8 cellular contexts compared by ENCODE assay signal in genomic region chr18:33201509-33201926, GRCh38.
DNase-seq lines count a peak whose midpoint lies in the region; ATAC-seq and TF ChIP-seq lines count a peak whose summit lies in the region.

No MANE protein-coding gene starts in this region.

- no peak overlapping the region for H3K9ac ChIP-seq in PC-3 (ENCODE audit: low read length)

- POLR2A ChIA-PET in PC-3 (lab: Charles Lee; ENCODE audit: unreplicated experiment) = no interaction called here

- intact Hi-C loops in PC-3 (cut with micrococcal nuclease) = no loop called here
- intact Hi-C loops in esophagus muscularis mucosa (cut with DNase I) = no loop called here

- no peak overlapping the region for H3K27ac ChIP-seq in PC-3 (ENCODE audit: low read length)
- H3K27ac ChIP-seq in esophagus muscularis mucosa (replicated peaks in 1 of 4) = no peak overlapping the region

- H3K4me1 ChIP-seq in PC-3 (ENCODE audit: insufficient read depth, low read length) (no peaks in the 10 kb centered on the region), esophagus muscularis mucosa (no peaks in the 10 kb centered on the region)

- CTCF ChIA-PET in PC-3 (lab: Charles Lee) = interaction anchor here (0.6 kb wide), 2 partner anchors 12 to 100 kb away, joined by 3 read pairs; no protein-coding TSS in a partner anchor

- no peaks in the 10 kb centered on the region for H4K20me1 ChIP-seq in PC-3 (ENCODE audit: low read length)

- DNase-seq in PC-3 (peak; percentile 10), fibroblast of villous mesenchyme (ENCODE audit: low read depth) (peak; percentile 44), putamen (ENCODE audit: low spot score) (peak; percentile 69), NCI-H187 (lab: John Stamatoyannopoulos, UW) (no peak), esophagus muscularis mucosa (ENCODE audit: extremely low spot score) (no peak)

- BruUV-seq in PC-3 (replicated peaks; lab: Mats Ljungman, UMichigan) = no TSS peak

- ATAC-seq in GM18868 (IDR thresholded peaks at IDR 0.05; ENCODE audit: unreplicated experiment) (peak; percentile 45), PC-3 (no peak), GM18909 (IDR thresholded peaks at IDR 0.05; ENCODE audit: poor library complexity, unreplicated experiment) (no peak), HG02938 (IDR thresholded peaks at IDR 0.05; ENCODE audit: unreplicated experiment) (no peak)

- no peak overlapping the region for H3K4me2 ChIP-seq in PC-3 (ENCODE audit: low read length)

- no peaks in the 10 kb centered on the region for H3F3A ChIP-seq in PC-3 (ENCODE audit: low read length, unreplicated experiment)

- no peaks in the 10 kb centered on the region for H3K9me2 ChIP-seq in PC-3 (replicated peaks; ENCODE audit: low read length)

- no peak for TF ChIP-seq POLR2A in esophagus muscularis mucosa (IDR thresholded peaks at IDR 0.05; ENCODE audit: low read depth)

- no peak for TF ChIP-seq EP300 in esophagus muscularis mucosa (IDR thresholded peaks at IDR 0.05)

- no peaks in the 10 kb centered on the region for H3K36me3 ChIP-seq in PC-3 (ENCODE audit: low read depth, low read length)
- no peaks in the 10 kb centered on the region for H3K36me3 ChIP-seq in esophagus muscularis mucosa

- no peaks in the 10 kb centered on the region for H3K79me2 ChIP-seq in PC-3 (ENCODE audit: low read length)

- H3K4me3 ChIP-seq in PC-3 (ENCODE audit: low read length) (no peak overlapping the region), fibroblast of villous mesenchyme (ENCODE audit: low read depth, low read length) (no peak overlapping the region), esophagus muscularis mucosa (no peak overlapping the region)

- 13% methylated on average over 8 of the region's 8 CpGs for WGBS in esophagus muscularis mucosa

- H3K27me3 ChIP-seq in PC-3 (ENCODE audit: low read length) = no peaks in the 10 kb centered on the region
- no peaks in the 10 kb centered on the region for H3K27me3 ChIP-seq in esophagus muscularis mucosa

- H2AFZ ChIP-seq in PC-3 (ENCODE audit: low read length) = no peak overlapping the region

- TF ChIP-seq CTCF in PC-3 (conservative IDR thresholded peaks at IDR 0.05; ENCODE audit: low read depth, low read length) (peak; percentile 50), fibroblast of villous mesenchyme (IDR thresholded peaks at IDR 0.05; ENCODE audit: insufficient read depth, low read depth, low read length) (peak; percentile 51), esophagus muscularis mucosa (IDR thresholded peaks at IDR 0.05) (peak in 1 of 3 experiments; percentile 19)

- no peaks in the 10 kb centered on the region for H3K9me3 ChIP-seq in PC-3 (ENCODE audit: low read length)
- no peaks in the 10 kb centered on the region for H3K9me3 ChIP-seq in esophagus muscularis mucosa

Comparison
In these comparisons a context has a peak if more than half of its experiments do, and no peak if none do; other contexts are left out.
1. DNase-seq: peak in PC-3 (single experiment), fibroblast of villous mesenchyme (single experiment) and putamen (single experiment); none in NCI-H187 (0 of 2) and esophagus muscularis mucosa (single experiment).